ENCODE assay signal across 7 cellular contexts in genomic region chr20:48277251-48277650, GRCh38.
A peak's percentile ranks its signal among the peaks of the same experiment; 100 is the strongest.
DNase-seq lines count a peak whose midpoint lies in the region; ATAC-seq, FAIRE-seq and TF ChIP-seq lines count a peak whose summit lies in the region.
"Not testable (repeated sequence)": the region's sequence is repeated elsewhere in the genome, so short reads cannot be mapped to it uniquely, and the experiment has no call there.

No MANE protein-coding gene starts in this region.

- not testable (repeated sequence) for H3K79me1 ChIP-seq in mesenchymal stem cell (replicated peaks; ENCODE audit: low read length, poor library complexity, severe bottlenecking)

- not testable (repeated sequence) for H4K8ac ChIP-seq in mesenchymal stem cell (ENCODE audit: low read length)

- not testable (repeated sequence) for H3K4me1 ChIP-seq in GM23338 (ENCODE audit: insufficient read depth); astrocyte (ENCODE audit: insufficient read depth, low read length); mesenchymal stem cell (ENCODE audit: control insufficient read depth, insufficient read depth, low read depth, low read length)
- peaks cover 25% of the 10 kb centered on the region for H3K4me1 ChIP-seq in smooth muscle cell (ENCODE audit: low read depth)

- H3K4me1 Mint-ChIP-seq in GM23338 (peaks cover 16% of the 10 kb centered on the region), astrocyte (ENCODE audit: low read depth, unreplicated experiment) (peaks cover 34% of the 10 kb centered on the region)

- H3F3A ChIP-seq in GM23338 (replicated peaks; ENCODE audit: low read depth); smooth muscle cell (ENCODE audit: low read depth): not testable (repeated sequence)

- not testable (repeated sequence) for H3K4me3 ChIP-seq in GM23338; astrocyte (ENCODE audit: insufficient read depth, low read depth, low read length); choroid plexus epithelial cell (ENCODE audit: low read depth, low read length); fibroblast of villous mesenchyme (ENCODE audit: low read depth, low read length); mesenchymal stem cell (ENCODE audit: insufficient read depth in 1 of 2, low read depth in 1 of 2, low read length in 2 of 2); smooth muscle cell

- not testable (repeated sequence) for H3K4me2 ChIP-seq in GM23338; astrocyte (ENCODE audit: low read length); mesenchymal stem cell (ENCODE audit: low read length, poor library complexity, severe bottlenecking)
- peak overlapping the region; percentile 66 for H3K4me2 ChIP-seq in smooth muscle cell

- WGBS in mesenchymal stem cell, result 90% methylated on average over 2 of the region's 2 CpGs
- 53% methylated on average over 2 of the region's 2 CpGs for WGBS in smooth muscle cell (ENCODE audit: low lambda C conversion rate)

- H4K91ac ChIP-seq in mesenchymal stem cell (ENCODE audit: low read length), result not testable (repeated sequence)

- not testable (repeated sequence) for H3K4ac ChIP-seq in mesenchymal stem cell (ENCODE audit: low read depth in 1 of 2, low read length in 2 of 2)

- not testable (repeated sequence) for H3K27me3 ChIP-seq in GM23338 (ENCODE audit: insufficient read depth); astrocyte (ENCODE audit: insufficient read depth, low read length); smooth muscle cell (ENCODE audit: low read depth)
- peaks cover 43 to 49% of the 10 kb centered on the region in 2 experiments for H3K27me3 ChIP-seq in mesenchymal stem cell (ENCODE audit: control insufficient read depth in 1 of 2, insufficient read depth in 1 of 2, low read length in 2 of 2)

- H4K20me1 ChIP-seq in GM23338 (replicated peaks; ENCODE audit: insufficient read depth); astrocyte (ENCODE audit: insufficient read depth, low read length); smooth muscle cell (ENCODE audit: low read depth): not testable (repeated sequence)

- H2BK12ac ChIP-seq in mesenchymal stem cell (ENCODE audit: low read length in 2 of 2), result not testable (repeated sequence)

- H3K36me3 Mint-ChIP-seq in GM23338 (ENCODE audit: low read depth); astrocyte (ENCODE audit: low read depth, unreplicated experiment): not testable (repeated sequence)

- DNase-seq in GM23338 (ENCODE audit: low spot score); smooth muscle cell (lab: John Stamatoyannopoulos, UW; ENCODE audit: unreplicated experiment): not testable (repeated sequence)
- peak; percentile 55 for DNase-seq in NCI-H2171 (lab: John Stamatoyannopoulos, UW)
- DNase-seq in astrocyte (ENCODE audit: low read depth), result peak; percentile 91
- DNase-seq in choroid plexus epithelial cell (ENCODE audit: low read depth), result peak; percentile 67
- DNase-seq in fibroblast of villous mesenchyme (ENCODE audit: low read depth), result peak; percentile 34
- peak; percentile 44 for DNase-seq in mesenchymal stem cell

- not testable (repeated sequence) for H2BK120ac ChIP-seq in mesenchymal stem cell (ENCODE audit: low read depth, low read length)

- H2AK5ac ChIP-seq in mesenchymal stem cell (ENCODE audit: low read length, severe bottlenecking), result not testable (repeated sequence)

- not testable (repeated sequence) for ATAC-seq in GM23338

- not testable (repeated sequence) for H2BK5ac ChIP-seq in mesenchymal stem cell (ENCODE audit: low read depth, low read length, poor library complexity, severe bottlenecking)

- H2BK15ac ChIP-seq in mesenchymal stem cell (ENCODE audit: low read depth, poor library complexity, severe bottlenecking), result not testable (repeated sequence)

- H3K36me3 ChIP-seq in GM23338 (ENCODE audit: insufficient read depth); astrocyte (ENCODE audit: insufficient read depth, low read length); mesenchymal stem cell (ENCODE audit: control insufficient read depth in 1 of 2, insufficient read depth in 2 of 2, low read depth in 1 of 2, low read length in 2 of 2); smooth muscle cell (ENCODE audit: low read depth): not testable (repeated sequence)

- H3K18ac ChIP-seq in mesenchymal stem cell (ENCODE audit: low read depth in 1 of 2, low read length in 2 of 2), result not testable (repeated sequence)

- not testable (repeated sequence) for H3K79me2 ChIP-seq in GM23338 (replicated peaks; ENCODE audit: insufficient read depth); astrocyte (ENCODE audit: insufficient read depth, low read length); smooth muscle cell (ENCODE audit: low read depth)

- peaks cover 11% of the 10 kb centered on the region; the same call in 2 of the 3 replicates for H3K9me3 Mint-ChIP-seq in GM23338
- not testable (repeated sequence) for H3K9me3 Mint-ChIP-seq in astrocyte (ENCODE audit: unreplicated experiment)

- H3K9ac ChIP-seq in astrocyte (ENCODE audit: low read length); mesenchymal stem cell (ENCODE audit: low read length): not testable (repeated sequence)
- H3K9ac ChIP-seq in smooth muscle cell (ENCODE audit: low read depth), result peak overlapping the region; percentile 63

- not testable (repeated sequence) for H3K9me3 ChIP-seq in astrocyte (ENCODE audit: insufficient read depth, low read depth, low read length); mesenchymal stem cell (ENCODE audit: control insufficient read depth, low read length); smooth muscle cell (replicated peaks; ENCODE audit: low read depth)

- not testable (repeated sequence) for FAIRE-seq in astrocyte (lab: Jason Lieb, UNC)

- not testable (repeated sequence) for H3K27ac Mint-ChIP-seq in GM23338
- peak overlapping the region; percentile 70 for H3K27ac Mint-ChIP-seq in astrocyte (ENCODE audit: unreplicated experiment)

- H3K27ac ChIP-seq in GM23338 (ENCODE audit: low read depth); mesenchymal stem cell (ENCODE audit: low read length, poor library complexity, severe bottlenecking): not testable (repeated sequence)
- H3K27ac ChIP-seq in astrocyte (ENCODE audit: low read depth, low read length) (peak overlapping the region; percentile 21), smooth muscle cell (ENCODE audit: low read depth) (peak overlapping the region; percentile 81)

- not testable (repeated sequence) for TF ChIP-seq CTCF in GM23338 (conservative IDR thresholded peaks at IDR 0.05; ENCODE audit: low read depth in 2 of 2); astrocyte (IDR thresholded peaks at IDR 0.05; ENCODE audit: insufficient read depth, low read depth, low read length); choroid plexus epithelial cell (conservative IDR thresholded peaks at IDR 0.05; ENCODE audit: low read depth, low read length); fibroblast of villous mesenchyme (IDR thresholded peaks at IDR 0.05; ENCODE audit: insufficient read depth, low read depth, low read length); smooth muscle cell (IDR thresholded peaks at IDR 0.05; ENCODE audit: borderline replicate concordance, insufficient read depth, poor library complexity, severe bottlenecking)

- not testable (repeated sequence) for H3K27me3 Mint-ChIP-seq in GM23338 (ENCODE audit: insufficient read depth, low read depth, poor library complexity); astrocyte (ENCODE audit: low read depth, unreplicated experiment)

- H3K9me2 ChIP-seq in GM23338 (ENCODE audit: insufficient read depth), result not testable (repeated sequence)

- H3K23ac ChIP-seq in mesenchymal stem cell (ENCODE audit: low read length in 2 of 2), result not testable (repeated sequence)

- not testable (repeated sequence) for H3K14ac ChIP-seq in mesenchymal stem cell (ENCODE audit: low read length in 2 of 2)

- H3K4me3 Mint-ChIP-seq in GM23338; astrocyte (ENCODE audit: unreplicated experiment): not testable (repeated sequence)

- peak overlapping the region; percentile 52; the same call in 1 of the 2 replicates for H2AFZ ChIP-seq in GM23338
- not testable (repeated sequence) for H2AFZ ChIP-seq in astrocyte (ENCODE audit: low read depth, low read length); mesenchymal stem cell (ENCODE audit: low read depth, low read length); smooth muscle cell (ENCODE audit: low read depth)
